ENCODE assay signal across 13 cellular contexts in genomic region chr1:4778056-4778455, GRCh38.
A peak's percentile ranks its signal among the peaks of the same experiment; 100 is the strongest.
DNase-seq lines count a peak whose midpoint lies in the region; ATAC-seq, FAIRE-seq and TF ChIP-seq lines count a peak whose summit lies in the region.
"Had no signal": no experiment of that assay in that cellular context is flagged by ENCODE, and none has a peak within 500 bp of the region (broad histone marks: within the 10 kb centered on the region; RNA-seq: fewer than 3 reads in every experiment).

No MANE protein-coding gene starts in this region.

- H3K27me3 ChIP-seq in right atrium auricular region = no peaks in the 10 kb centered on the region

- DNase-seq in Right ventricle myocardium superior = no peak
- no peak for DNase-seq in right atrium auricular region (ENCODE audit: low spot score)
- peak in 34 of 56 donors; percentile 1 to 63 (median 27) for DNase-seq in amygdala (lab: John Stamatoyannopoulos, UW)
- peak; percentile 7 for DNase-seq in kidney tubule cell (ENCODE audit: low spot score)
- DNase-seq in urothelium cell line (ENCODE audit: low spot score) = peak; percentile 28
- no peak for DNase-seq in activated T-helper 2 cell treated with anti-CD3 and anti-CD28 coated beads, Interferon-gamma antibody, Interleukin-2, Interleukin-4, amounts not matched to agents 10 μg/mL and 5 μg/mL and 100 μg/mL, durations not matched to agents 14 hours and 24 hours and 36 hours (ENCODE audit: low spot score)
- DNase-seq: activated CD4-positive, alpha-beta memory T cell treated with anti-CD3 and anti-CD28 coated beads for 36 hours; dermis blood vessel endothelial cell; stimulated activated CD4-positive, alpha-beta T cell treated with anti-CD3 and anti-CD28 coated beads, Interleukin-4, amount 100 ng/mL, for 4 hours had no signal

- no peak for FAIRE-seq in urothelium cell line (lab: Jason Lieb, UNC)

- intact Hi-C loops in Right ventricle myocardium superior (cut with DNase I) = no loop called here
- intact Hi-C loops in activated T-helper 2 cell treated with anti-CD3 and anti-CD28 coated beads, Interferon-gamma antibody, Interleukin-2, Interleukin-4, amounts not matched to agents 10 μg/mL and 5 μg/mL and 100 μg/mL, durations not matched to agents 14 hours and 24 hours and 36 hours (cut with micrococcal nuclease) = no loop called here

- H3K9me3 ChIP-seq in right atrium auricular region = no peaks in the 10 kb centered on the region

- no peak overlapping the region for H3K27ac Mint-ChIP-seq in activated T-helper 2 cell treated with anti-CD3 and anti-CD28 coated beads, Interferon-gamma antibody, Interleukin-2, Interleukin-4, amounts not matched to agents 10 μg/mL and 5 μg/mL and 100 μg/mL, durations not matched to agents 14 hours and 24 hours and 36 hours
- H3K27ac Mint-ChIP-seq: activated CD4-positive, alpha-beta memory T cell treated with anti-CD3 and anti-CD28 coated beads for 36 hours; CD14-positive monocyte had no signal

- peak in 1 of 2 donors; percentile 54 for TF ChIP-seq CTCF in right atrium auricular region (IDR thresholded peaks at IDR 0.05)

- H3K36me3 ChIP-seq in right atrium auricular region = no peaks in the 10 kb centered on the region

- H3K4me3 Mint-ChIP-seq in activated T-helper 2 cell treated with anti-CD3 and anti-CD28 coated beads, Interferon-gamma antibody, Interleukin-2, Interleukin-4, amounts not matched to agents 10 μg/mL and 5 μg/mL and 100 μg/mL, durations not matched to agents 14 hours and 24 hours and 36 hours (ENCODE audit: low read depth) = no peak overlapping the region
- H3K4me3 Mint-ChIP-seq: activated CD4-positive, alpha-beta memory T cell treated with anti-CD3 and anti-CD28 coated beads for 36 hours; CD14-positive monocyte had no signal

- no peaks in the 10 kb centered on the region for H3K4me1 Mint-ChIP-seq in activated T-helper 2 cell treated with anti-CD3 and anti-CD28 coated beads, Interferon-gamma antibody, Interleukin-2, Interleukin-4, amounts not matched to agents 10 μg/mL and 5 μg/mL and 100 μg/mL, durations not matched to agents 14 hours and 24 hours and 36 hours (ENCODE audit: low read depth)
- H3K4me1 Mint-ChIP-seq: CD14-positive monocyte had no signal

- ATAC-seq in Right ventricle myocardium superior (ENCODE audit: poor library complexity) (peak; percentile 18), HG02885 (IDR thresholded peaks at IDR 0.05; ENCODE audit: poor library complexity, unreplicated experiment) (no peak), HG02852 (IDR thresholded peaks at IDR 0.05; ENCODE audit: unreplicated experiment) (no peak)

- no peak overlapping the region for H3K4me3 ChIP-seq in right atrium auricular region
- H3K4me3 ChIP-seq: lung had no signal

- H3K36me3 Mint-ChIP-seq in activated T-helper 2 cell treated with anti-CD3 and anti-CD28 coated beads, Interferon-gamma antibody, Interleukin-2, Interleukin-4, amounts not matched to agents 10 μg/mL and 5 μg/mL and 100 μg/mL, durations not matched to agents 14 hours and 24 hours and 36 hours (ENCODE audit: low read depth) = no peaks in the 10 kb centered on the region
- H3K36me3 Mint-ChIP-seq: activated CD4-positive, alpha-beta memory T cell treated with anti-CD3 and anti-CD28 coated beads for 36 hours; CD14-positive monocyte had no signal

- H3K27me3 Mint-ChIP-seq in activated T-helper 2 cell treated with anti-CD3 and anti-CD28 coated beads, Interferon-gamma antibody, Interleukin-2, Interleukin-4, amounts not matched to agents 10 μg/mL and 5 μg/mL and 100 μg/mL, durations not matched to agents 14 hours and 24 hours and 36 hours (ENCODE audit: low read depth) = no peaks in the 10 kb centered on the region
- H3K27me3 Mint-ChIP-seq: activated CD4-positive, alpha-beta memory T cell treated with anti-CD3 and anti-CD28 coated beads for 36 hours had no signal

- H3K9me3 Mint-ChIP-seq in activated T-helper 2 cell treated with anti-CD3 and anti-CD28 coated beads, Interferon-gamma antibody, Interleukin-2, Interleukin-4, amounts not matched to agents 10 μg/mL and 5 μg/mL and 100 μg/mL, durations not matched to agents 14 hours and 24 hours and 36 hours = no peaks in the 10 kb centered on the region
- H3K9me3 Mint-ChIP-seq: activated CD4-positive, alpha-beta memory T cell treated with anti-CD3 and anti-CD28 coated beads for 36 hours; CD14-positive monocyte had no signal

- no peaks in the 10 kb centered on the region for H3K4me1 ChIP-seq in right atrium auricular region

- no peak overlapping the region for H3K27ac ChIP-seq in right atrium auricular region

Comparison
In these comparisons a context has a peak if more than half of its experiments do, and no peak if none do; other contexts are left out.
1. DNase-seq: peak in amygdala (34 of 56), kidney tubule cell (single experiment) and urothelium cell line (single experiment); none in Right ventricle myocardium superior (single experiment), right atrium auricular region (single experiment) and activated T-helper 2 cell treated with anti-CD3 and anti-CD28 coated beads, Interferon-gamma antibody, Interleukin-2, Interleukin-4, amounts not matched to agents 10 μg/mL and 5 μg/mL and 100 μg/mL, durations not matched to agents 14 hours and 24 hours and 36 hours (single experiment).